8 cellular contexts compared by ENCODE assay signal in genomic region chr6:8131265-8131897, GRCh38. TPM values are rescaled to one million over a fixed set of nuclear protein-coding genes. Genes with fewer than 3 reads are reported as not detected.
DNase-seq lines count a peak whose midpoint lies in the region; ATAC-seq and TF ChIP-seq lines count a peak whose summit lies in the region.

No MANE protein-coding gene starts in this region.

- no peak overlapping the region for H3K27ac Mint-ChIP-seq in osteocyte (ENCODE audit: unreplicated experiment)

- no peaks in the 10 kb centered on the region for H3K36me3 ChIP-seq in esophagus muscularis mucosa

- no peaks in the 10 kb centered on the region for H3K9me3 Mint-ChIP-seq in osteocyte (ENCODE audit: unreplicated experiment)

- no peak overlapping the region for H3K4me3 Mint-ChIP-seq in osteocyte (ENCODE audit: unreplicated experiment)

- peaks cover 2% of the 10 kb centered on the region for H3K4me1 Mint-ChIP-seq in osteocyte (ENCODE audit: unreplicated experiment)

- intact Hi-C loops in esophagus muscularis mucosa (cut with DNase I): loop anchor here (5.0 kb wide), 1 partner anchor 86 kb away; no protein-coding TSS in a partner anchor

- TF ChIP-seq POLR2A in esophagus muscularis mucosa (IDR thresholded peaks at IDR 0.05; ENCODE audit: low read depth): no peak

- H3K27me3 Mint-ChIP-seq in osteocyte (ENCODE audit: unreplicated experiment): peaks cover 20% of the 10 kb centered on the region

- ATAC-seq in GM18861 (IDR thresholded peaks at IDR 0.05; ENCODE audit: unreplicated experiment): peak; percentile 48
- peak; percentile 67 for ATAC-seq in HG03442 (IDR thresholded peaks at IDR 0.05; ENCODE audit: unreplicated experiment)

- peak; percentile 80 for DNase-seq in Ammon's horn (ENCODE audit: low spot score)
- peak; percentile 84 for DNase-seq in NCI-H69 (lab: John Stamatoyannopoulos, UW)
- peak; percentile 28 for DNase-seq in activated CD8-positive, alpha-beta memory T cell treated with anti-CD3 and anti-CD28 coated beads, Interleukin-2, amount 50 U/mL, for 4 hours
- peak; percentile 47 for DNase-seq in fibroblast of the conjunctiva (ENCODE audit: low read depth)
- peak; percentile 86 for DNase-seq in osteocyte (ENCODE audit: extremely low spot score, unreplicated experiment)
- DNase-seq in esophagus muscularis mucosa (ENCODE audit: extremely low spot score): no peak

- H3K27me3 ChIP-seq in esophagus muscularis mucosa: peaks cover 0 to 23% (median 0%) of the 10 kb centered on the region in 4 donors

- no peaks in the 10 kb centered on the region for H3K36me3 Mint-ChIP-seq in osteocyte (ENCODE audit: unreplicated experiment)

- TF ChIP-seq CTCF in osteocyte (IDR thresholded peaks at IDR 0.05) (peak; percentile 85), esophagus muscularis mucosa (IDR thresholded peaks at IDR 0.05) (peak in 1 of 3 experiments; percentile 12)

- H3K9me3 ChIP-seq in esophagus muscularis mucosa: no peaks in the 10 kb centered on the region

- no peak for TF ChIP-seq EP300 in esophagus muscularis mucosa (IDR thresholded peaks at IDR 0.05)

- WGBS in esophagus muscularis mucosa: 25% methylated on average over 13 of the region's 13 CpGs

- H3K4me1 ChIP-seq in esophagus muscularis mucosa: no peaks in the 10 kb centered on the region

- H3K4me3 ChIP-seq in esophagus muscularis mucosa: no peak overlapping the region

- no peak overlapping the region for H3K27ac ChIP-seq in esophagus muscularis mucosa (replicated peaks in 1 of 4)

RNA-seq across cellular contexts. Expression of gene EEF1E1, which starts 29.0 kb away (rescaled TPM):
- total RNA-seq in osteocyte (17.6 and 24.5 TPM in 2 replicates), esophagus muscularis mucosa (10 to 100 TPM; 25.2 to 45.2 (median 37.1) TPM)
